In genomic region chr1:168603501-168604107, GRCh38 we compare ENCODE assay signal across 8 cellular contexts. TPM values are rescaled to one million over a fixed set of nuclear protein-coding genes. Genes with fewer than 3 reads are reported as not detected.
DNase-seq lines count a peak whose midpoint lies in the region; ATAC-seq and TF ChIP-seq lines count a peak whose summit lies in the region.

No MANE protein-coding gene starts in this region.

- H3K27ac ChIP-seq in RWPE1 = no peak overlapping the region
- no peak overlapping the region for H3K27ac ChIP-seq in testis

- no peak overlapping the region for H3K4me3 Mint-ChIP-seq in activated T-helper 17 cell treated with anti-CD3 and anti-CD28 coated beads, Interleukin-2, amount 50 U/mL, for 72 hours

- H3K9me3 Mint-ChIP-seq in activated T-helper 17 cell treated with anti-CD3 and anti-CD28 coated beads, Interleukin-2, amount 50 U/mL, for 72 hours = no peaks in the 10 kb centered on the region

- H3K27me3 ChIP-seq in BE2C (no peaks in the 10 kb centered on the region), testis (no peaks in the 10 kb centered on the region)

- CTCF ChIA-PET in RWPE1 (lab: Yijun Ruan, JAX) = interaction anchor here (0.5 to 1.8 kb wide), 9 partner anchors 11 to 1472 kb away, joined by 3 to 12 read pairs (median 3); no protein-coding TSS in a partner anchor

- H3K36me3 ChIP-seq in BE2C (no peaks in the 10 kb centered on the region), testis (ENCODE audit: low read depth, missing control alignments) (no peaks in the 10 kb centered on the region)

- no peaks in the 10 kb centered on the region for H3K36me3 Mint-ChIP-seq in activated T-helper 17 cell treated with anti-CD3 and anti-CD28 coated beads, Interleukin-2, amount 50 U/mL, for 72 hours (ENCODE audit: low read depth)

- no peak overlapping the region for H3K27ac Mint-ChIP-seq in activated T-helper 17 cell treated with anti-CD3 and anti-CD28 coated beads, Interleukin-2, amount 50 U/mL, for 72 hours

- DNase-seq in BE2C = peak; percentile 89
- peak; percentile 71 for DNase-seq in M059J (ENCODE audit: low read depth)
- peak; percentile 36 for DNase-seq in RWPE1 (ENCODE audit: low spot score)
- DNase-seq in foreskin fibroblast = peak; percentile 40 to 82
- peak; percentile 67 for DNase-seq in occipital lobe (lab: John Stamatoyannopoulos, UW)
- DNase-seq in testis = peak; percentile 84

- peak; percentile 85 for ATAC-seq in GM19455 (IDR thresholded peaks at IDR 0.05; ENCODE audit: unreplicated experiment)
- ATAC-seq in activated T-helper 17 cell treated with anti-CD3 and anti-CD28 coated beads, Interleukin-2, amount 50 U/mL, for 72 hours (replicated peaks) = peak; percentile 83

- H3K4me1 Mint-ChIP-seq in activated T-helper 17 cell treated with anti-CD3 and anti-CD28 coated beads, Interleukin-2, amount 50 U/mL, for 72 hours = no peaks in the 10 kb centered on the region

- peaks cover 17% of the 10 kb centered on the region for H3K4me1 ChIP-seq in BE2C
- H3K4me1 ChIP-seq in testis = no peaks in the 10 kb centered on the region

- intact Hi-C loops in testis (cut with DNase I; ENCODE audit: low total_unique reads) = no loop called here

- H3K4me3 ChIP-seq in BE2C (ENCODE audit: low read depth, low read length) (no peak overlapping the region), foreskin fibroblast (ENCODE audit: low read depth in 1 of 2, low read length in 2 of 2) (no peak overlapping the region), testis (no peak overlapping the region)

- POLR2A ChIA-PET in RWPE1 (lab: Yijun Ruan, JAX; ENCODE audit: low non-redundant PET) = no interaction called here

- peaks cover 1% of the 10 kb centered on the region for H3K27me3 Mint-ChIP-seq in activated T-helper 17 cell treated with anti-CD3 and anti-CD28 coated beads, Interleukin-2, amount 50 U/mL, for 72 hours

- H3K9me3 ChIP-seq in BE2C = no peaks in the 10 kb centered on the region
- no peaks in the 10 kb centered on the region for H3K9me3 ChIP-seq in testis

- TF ChIP-seq CTCF in BE2C (IDR thresholded peaks at IDR 0.05; ENCODE audit: low read depth, low read length) = peak; percentile 95
- peak; percentile 63 for TF ChIP-seq CTCF in RWPE1 (conservative IDR thresholded peaks at IDR 0.05; ENCODE audit: low read depth)
- TF ChIP-seq CTCF in foreskin fibroblast (IDR thresholded peaks at IDR 0.05; ENCODE audit: low read depth, low read length) = peak; percentile 85
- peak; percentile 67 to 78 (median 74) for TF ChIP-seq CTCF in testis (IDR thresholded peaks at IDR 0.05)

- WGBS in testis, 2 donors = 31 to 32% methylated on average over 4 of the region's 4 CpGs

- no peak for TF ChIP-seq POLR2A in testis (IDR thresholded peaks at IDR 0.05)

RNA-seq across cellular contexts. Expression of gene XCL1, which starts 27.2 kb away (rescaled TPM):
- not detected for polyA plus RNA-seq in BE2C (2012; ENCODE audit: insufficient read depth, insufficient read length, low read depth)
- total RNA-seq in M059J (2014; rRNA removed; shearing (Covaris generic)) = not detected in 2 replicates
- total RNA-seq in activated T-helper 17 cell treated with anti-CD3 and anti-CD28 coated beads, Interleukin-2, amount 50 U/mL, for 72 hours = under 1 TPM in 1 of 2 donors, not detected in 1; 0.50 TPM
- total RNA-seq in occipital lobe (not detected), testis (not detected)
- polyA plus RNA-seq in testis (ENCODE audit: insufficient read depth, low read depth, low replicate concordance) = 0.51 TPM

RNA-seq across cellular contexts. Expression of gene XCL2, which starts 59.8 kb away (rescaled TPM):
- 1.5 TPM for polyA plus RNA-seq in BE2C (2012; ENCODE audit: insufficient read depth, insufficient read length, low read depth)
- total RNA-seq in M059J (2014; rRNA removed; shearing (Covaris generic)) = 0.39 TPM in 1 of 2 replicates, not detected in the other
- total RNA-seq in activated T-helper 17 cell treated with anti-CD3 and anti-CD28 coated beads, Interleukin-2, amount 50 U/mL, for 72 hours = not detected
- total RNA-seq in occipital lobe (not detected), testis (not detected)
- 2.0 TPM for polyA plus RNA-seq in testis (ENCODE audit: insufficient read depth, low read depth, low replicate concordance)

Comparison
In these comparisons a context has a peak if more than half of its experiments do, and no peak if none do; other contexts are left out.
1. DNase-seq: peak in every context shown above with its lines; median percentile 89 in BE2C; 84 in testis; 71 in M059J; 67 in occipital lobe; 61 in foreskin fibroblast; 36 in RWPE1.